Comparison of ENCODE assay signal across 20 cellular contexts in genomic region chr1:47696404-47696910, GRCh38.
DNase-seq lines count a peak whose midpoint lies in the region; ATAC-seq, FAIRE-seq and TF ChIP-seq lines count a peak whose summit lies in the region.
"Had no signal": no experiment of that assay in that cellular context is flagged by ENCODE, and none has a peak within 500 bp of the region (broad histone marks: within the 10 kb centered on the region; RNA-seq: fewer than 3 reads in every experiment).

No MANE protein-coding gene starts in this region.

- TF ChIP-seq POLR2A in HepG2 (IDR thresholded peaks at IDR 0.05; ENCODE audit: insufficient read depth in 1 of 2, low read depth in 2 of 2, low read length in 2 of 2), result no peak

- TF ChIP-seq EP300 in HepG2 (IDR thresholded peaks at IDR 0.05; ENCODE audit: low read depth in 2 of 2, low read length in 2 of 2) (no peak), HepG2 (CRISPR knock-in tag; IDR thresholded peaks at IDR 0.05; ENCODE audit: borderline replicate concordance) (no peak)

- no peak for FAIRE-seq in HepG2 (lab: Jason Lieb, UNC)
- FAIRE-seq in kidney (lab: Jason Lieb, UNC), result no peak

- H3K4me1 ChIP-seq in heart right ventricle (no peaks in the 10 kb centered on the region), PC-9 (replicated peaks; ENCODE audit: insufficient read depth) (peaks cover 27% of the 10 kb centered on the region), HepG2 (ENCODE audit: insufficient read depth, low read length) (peaks cover 23% of the 10 kb centered on the region), kidney (ENCODE audit: control insufficient read depth in 1 of 2, insufficient read depth in 1 of 2, low read depth in 1 of 2, low read length in 2 of 2) (no peaks in the 10 kb centered on the region)
- H3K4me1 ChIP-seq in effector memory CD4-positive, alpha-beta T cell (ENCODE audit: control insufficient read depth, insufficient read depth, low read length, poor library complexity, severe bottlenecking), result no peaks in the 10 kb centered on the region
- H3K4me1 ChIP-seq: uterus had no signal

- in situ Hi-C loops in HepG2 (cut with HindIII; ENCODE audit: extremely low pct_ligation_motif_present, low pct_unique_long_range_greater_than_20kb), result no loop called here

- POLR2A ChIA-PET in PC-9 (lab: Charles Lee; ENCODE audit: unreplicated experiment), result no interaction called here
- POLR2A ChIA-PET in HepG2 (lab: Yijun Ruan, JAX), result no interaction called here

- WGBS in heart right ventricle, 2 donors, result 86 to 90% methylated on average over 4 of the region's 4 CpGs
- WGBS in HepG2 (ENCODE audit: low lambda C conversion rate), result 60% methylated on average over 1 of the region's 4 CpGs

- no TSS peak for BruUV-seq in PC-9 (replicated peaks; lab: Mats Ljungman, UMichigan)
- BruUV-seq in HepG2 (replicated peaks; lab: Mats Ljungman, UMichigan), result no TSS peak

- no peak overlapping the region for H2AFZ ChIP-seq in PC-9
- H2AFZ ChIP-seq in HepG2 (ENCODE audit: low read length), result no peak overlapping the region

- peak; percentile 39 for DNase-seq in cardiac septum (ENCODE audit: low spot score)
- no peak for DNase-seq in heart right ventricle
- DNase-seq in PC-9, result no peak
- DNase-seq in HepG2 (ENCODE audit: low spot score), result no peak
- DNase-seq in MV-4-11 (lab: John Stamatoyannopoulos, UW), result no peak
- DNase-seq in effector memory CD4-positive, alpha-beta T cell, result no peak
- no peak for DNase-seq in stimulated activated naive CD8-positive, alpha-beta T cell treated with anti-CD3 and anti-CD28 coated beads, Interleukin-15, Interleukin-2, amounts not matched to agents 100 U/mL and 50 U/mL, for 24 hours
- no peak for DNase-seq in kidney
- DNase-seq: activated CD4-positive, CD25-positive, alpha-beta regulatory T cell treated with anti-CD3 and anti-CD28 coated beads, Interleukin-2, amount 50 U/mL, for 72 hours; activated CD8-positive, alpha-beta memory T cell treated with anti-CD3 and anti-CD28 coated beads for 24 hours; activated naive CD8-positive, alpha-beta T cell treated with anti-CD3 and anti-CD28 coated beads, Interleukin-2, amount 50 U/mL, for 24 hours; CD8-positive, alpha-beta T cell; HFFc6; NCI-H526 treated with DMSO at 0.1 percent for 48 hours; ovary; SK-N-SH; T-helper 9 cell; uterus had no signal

- H3K9me3 ChIP-seq in heart right ventricle, result no peaks in the 10 kb centered on the region
- no peaks in the 10 kb centered on the region for H3K9me3 ChIP-seq in PC-9 (ENCODE audit: insufficient read depth, low read depth)
- H3K9me3 ChIP-seq in HepG2 (ENCODE audit: low read length), result no peaks in the 10 kb centered on the region
- H3K9me3 ChIP-seq in effector memory CD4-positive, alpha-beta T cell (ENCODE audit: control insufficient read depth, low read length), result no peaks in the 10 kb centered on the region
- H3K9me3 ChIP-seq in kidney (ENCODE audit: control insufficient read depth in 1 of 2, low read length in 2 of 2), result no peaks in the 10 kb centered on the region
- H3K9me3 ChIP-seq: ovary, SK-N-SH, uterus had no signal

- no peaks in the 10 kb centered on the region for H4K20me1 ChIP-seq in PC-9 (ENCODE audit: insufficient read depth)
- H4K20me1 ChIP-seq in HepG2 (ENCODE audit: insufficient read depth, low read length), result no peaks in the 10 kb centered on the region

- intact Hi-C loops in cardiac septum (cut with DNase I) (no loop called here), heart right ventricle (cut with DNase I) (no loop called here), PC-9 (cut with micrococcal nuclease; ENCODE audit: unreplicated experiment) (no loop called here), HepG2 (cut with micrococcal nuclease; ENCODE audit: unreplicated experiment) (no loop called here), kidney (cut with DNase I) (no loop called here)

- H3K27me3 ChIP-seq in heart right ventricle (peaks cover 0 to 26% (median 18%) of the 10 kb centered on the region in 7 donors), PC-9 (ENCODE audit: insufficient read depth, low read depth) (no peaks in the 10 kb centered on the region), HepG2 (ENCODE audit: control insufficient read depth in 1 of 2, insufficient read depth in 2 of 2, low read length in 2 of 2) (peaks cover 2 to 23% of the 10 kb centered on the region in 2 experiments; a peak in 4 of 5 replicates)
- H3K27me3 ChIP-seq in effector memory CD4-positive, alpha-beta T cell (replicated peaks; ENCODE audit: control insufficient read depth, insufficient read depth, low read length, poor library complexity, severe bottlenecking), result no peaks in the 10 kb centered on the region
- H3K27me3 ChIP-seq: ovary, uterus had no signal

- CTCF ChIA-PET in PC-9 (lab: Charles Lee) (no interaction called here), HepG2 (lab: Yijun Ruan, JAX; ENCODE audit: low intra/inter-chr PET ratio, low total read pairs) (no interaction called here)

- no peak overlapping the region for H3K27ac ChIP-seq in heart right ventricle
- H3K27ac ChIP-seq in PC-9, result peak overlapping the region; percentile 84
- H3K27ac ChIP-seq in HepG2 (ENCODE audit: extremely low read length, insufficient read depth, low read length), result no peak overlapping the region
- no peak overlapping the region for H3K27ac ChIP-seq in effector memory CD4-positive, alpha-beta T cell (ENCODE audit: insufficient read depth, low read length, poor library complexity, severe bottlenecking)
- H3K27ac ChIP-seq in kidney (ENCODE audit: low read depth in 2 of 2, low read length in 2 of 2), result no peak overlapping the region
- H3K27ac ChIP-seq: ovary, uterus had no signal

- H3K9ac ChIP-seq in HepG2 (ENCODE audit: insufficient read depth, low read depth, low read length) (no peak overlapping the region), kidney (ENCODE audit: low read length in 2 of 2) (no peak overlapping the region)
- H3K9ac ChIP-seq: SK-N-SH had no signal

- H3K9me2 ChIP-seq in PC-9 (ENCODE audit: insufficient read depth), result no peaks in the 10 kb centered on the region
- H3K9me2 ChIP-seq: SK-N-SH had no signal

- no peak for ATAC-seq in heart right ventricle
- no peak; the same call in 2 of the 3 replicates for ATAC-seq in HepG2
- no peak for ATAC-seq in stimulated activated naive CD8-positive, alpha-beta T cell treated with anti-CD3 and anti-CD28 coated beads, Interleukin-15, Interleukin-2, amounts not matched to agents 100 U/mL and 50 U/mL, for 24 hours
- ATAC-seq: activated naive CD8-positive, alpha-beta T cell treated with anti-CD3 and anti-CD28 coated beads, Interleukin-2, amount 50 U/mL, for 24 hours; CD8-positive, alpha-beta T cell; Panc1 had no signal

- no peak for TF ChIP-seq CTCF in heart right ventricle (IDR thresholded peaks at IDR 0.05)
- no peak for TF ChIP-seq CTCF in PC-9 (conservative IDR thresholded peaks at IDR 0.05)
- no peak for TF ChIP-seq CTCF in HepG2 (CRISPR knock-in tag; IDR thresholded peaks at IDR 0.05)
- TF ChIP-seq CTCF in kidney (IDR thresholded peaks at IDR 0.05; ENCODE audit: borderline replicate concordance, extremely low read depth, insufficient read depth), result no peak

- H3K79me2 ChIP-seq in PC-9 (ENCODE audit: low read depth), result no peaks in the 10 kb centered on the region
- H3K79me2 ChIP-seq in HepG2 (ENCODE audit: insufficient read depth, low read length), result no peaks in the 10 kb centered on the region

- peaks cover 22% of the 10 kb centered on the region for H3F3A ChIP-seq in PC-9 (ENCODE audit: insufficient read depth, low read depth)

- TF ChIP-seq RAD21 in HepG2 (CRISPR knock-in tag; IDR thresholded peaks at IDR 0.05), result no peak

- no peak overlapping the region for H3K4me3 ChIP-seq in heart right ventricle
- no peak overlapping the region for H3K4me3 ChIP-seq in PC-9
- no peak overlapping the region for H3K4me3 ChIP-seq in HepG2 (replicated peaks in 1 of 3; ENCODE audit: insufficient read depth in 1 of 3, low read depth in 2 of 3, low read length in 3 of 3)
- H3K4me3 ChIP-seq in effector memory CD4-positive, alpha-beta T cell (ENCODE audit: insufficient read depth, low read depth, low read length, poor library complexity, severe bottlenecking), result no peak overlapping the region
- no peak overlapping the region for H3K4me3 ChIP-seq in kidney (ENCODE audit: low read length in 2 of 2)
- H3K4me3 ChIP-seq: dorsolateral prefrontal cortex, ovary, uterus had no signal

- H3K4me2 ChIP-seq in PC-9 (peak overlapping the region; percentile 26), HepG2 (ENCODE audit: low read depth, low read length) (peak overlapping the region; percentile 14; the same call in 1 of the 2 replicates)
- H3K4me2 ChIP-seq: SK-N-SH had no signal

- H3K36me3 ChIP-seq in heart right ventricle, result no peaks in the 10 kb centered on the region
- H3K36me3 ChIP-seq in PC-9 (ENCODE audit: low read depth), result no peaks in the 10 kb centered on the region
- no peaks in the 10 kb centered on the region for H3K36me3 ChIP-seq in HepG2 (replicated peaks in 1 of 2; ENCODE audit: control insufficient read depth in 1 of 2, insufficient read depth in 2 of 2, low read length in 2 of 2)
- H3K36me3 ChIP-seq in effector memory CD4-positive, alpha-beta T cell (ENCODE audit: control insufficient read depth, insufficient read depth, low read length), result no peaks in the 10 kb centered on the region
- no peaks in the 10 kb centered on the region for H3K36me3 ChIP-seq in kidney (ENCODE audit: control insufficient read depth in 1 of 2, insufficient read depth in 2 of 2, low read length in 2 of 2)
- H3K36me3 ChIP-seq: ovary, uterus had no signal

TF ChIP-seq in HepG2, 621 proteins besides CTCF, POLR2A, EP300 and RAD21 (continues in another document):
- TF ChIP-seq TRAFD1 (CRISPR knock-in tag; IDR thresholded peaks at IDR 0.05; ENCODE audit: borderline replicate concordance) (no peak), TBX3 (IDR thresholded peaks at IDR 0.05; ENCODE audit: borderline replicate concordance) (no peak), ZNF781 (CRISPR knock-in tag; IDR thresholded peaks at IDR 0.05; ENCODE audit: borderline replicate concordance, not compliant biosample characterization) (no peak), PRMT3 (CRISPR knock-in tag; IDR thresholded peaks at IDR 0.05; ENCODE audit: borderline replicate concordance, low read depth) (no peak), NFRKB (IDR thresholded peaks at IDR 0.05) (no peak)
